In genomic region chrX:48971325-48972213, GRCh38 we compare ENCODE assay signal across 8 cellular contexts. TPM values are rescaled to one million over a fixed set of nuclear protein-coding genes. Genes with fewer than 3 reads are reported as not detected.
DNase-seq lines count a peak whose midpoint lies in the region; ATAC-seq, FAIRE-seq and TF ChIP-seq lines count a peak whose summit lies in the region.

Gene KCND1, minus strand, starts transcription at chrX:48971844. Its CDS starts 1,573 bp downstream, at chrX:48970271.

- ATAC-seq in effector memory CD8-positive, alpha-beta T cell (replicated peaks) = peak; percentile 32
- ATAC-seq in memory B cell (ENCODE audit: low read depth) (peak; percentile 19), GM19463 (IDR thresholded peaks at IDR 0.05; ENCODE audit: unreplicated experiment) (no peak)

- peak; percentile 19 for FAIRE-seq in G401.6 (lab: Jason Lieb, UNC)

- peaks cover 0 to 11% (median 2%) of the 10 kb centered on the region in 4 donors for H3K4me1 ChIP-seq in transverse colon

- TF ChIP-seq CTCF in transverse colon (IDR thresholded peaks at IDR 0.05) = no peak

- no peaks in the 10 kb centered on the region for H3K9me3 ChIP-seq in transverse colon

- 28% methylated on average over 26 of the region's 28 CpGs; no CpG with 5 or more reads in 1 of the 2 donors for WGBS in transverse colon (ENCODE audit: low coverage in 1 of 2), 2 donors

- H3K27ac Mint-ChIP-seq in effector memory CD8-positive, alpha-beta T cell = peak within 1 kb of the TSS in 1 of 2 donors; percentile 85
- peak within 1 kb of the TSS; percentile 51 for H3K27ac Mint-ChIP-seq in memory B cell

- H3K4me3 ChIP-seq in transverse colon = peak within 1 kb of the TSS; percentile 8 to 39 (median 11)

- no peaks in the 10 kb centered on the region for H3K27me3 ChIP-seq in transverse colon

- intact Hi-C loops in transverse colon (cut with DNase I; ENCODE audit: low total_unique reads) = no loop called here

- no peak for TF ChIP-seq EP300 in transverse colon (IDR thresholded peaks at IDR 0.05; ENCODE audit: low read depth)

- no peak for TF ChIP-seq POLR2A in transverse colon (IDR thresholded peaks at IDR 0.05)

- no peaks in the 10 kb centered on the region for H3K36me3 ChIP-seq in transverse colon

- H3K4me1 Mint-ChIP-seq in effector memory CD8-positive, alpha-beta T cell (ENCODE audit: low read depth in 2 of 2) = peaks cover 11 to 19% of the 10 kb centered on the region in 2 donors
- H3K4me1 Mint-ChIP-seq in memory B cell = peaks cover 26% of the 10 kb centered on the region

- in situ Hi-C loops in transverse colon (cut with MboI; ENCODE audit: low pct_ligation_motif_present in 1 of 4, low pct_unique_long_range_greater_than_20kb in 1 of 4, low sequenced_read_pairs in 3 of 4) = no loop called here

- H3K36me3 Mint-ChIP-seq in effector memory CD8-positive, alpha-beta T cell (ENCODE audit: insufficient read depth) = peaks cover 22% of the 10 kb centered on the region
- H3K36me3 Mint-ChIP-seq in memory B cell = peaks cover 11% of the 10 kb centered on the region

- no peaks in the 10 kb centered on the region for H3K9me3 Mint-ChIP-seq in effector memory CD8-positive, alpha-beta T cell
- H3K9me3 Mint-ChIP-seq in memory B cell = no peaks in the 10 kb centered on the region

- H3K27ac ChIP-seq in transverse colon = peak within 1 kb of the TSS; percentile 40 to 66 (median 56)

- no peaks in the 10 kb centered on the region for H3K27me3 Mint-ChIP-seq in effector memory CD8-positive, alpha-beta T cell
- no peaks in the 10 kb centered on the region for H3K27me3 Mint-ChIP-seq in memory B cell

- H3K4me3 Mint-ChIP-seq in effector memory CD8-positive, alpha-beta T cell = peak within 1 kb of the TSS; percentile 53 to 60
- peak within 1 kb of the TSS; percentile 78 for H3K4me3 Mint-ChIP-seq in memory B cell

- DNase-seq in NCI-H69 (lab: John Stamatoyannopoulos, UW) = peak; percentile 66
- DNase-seq in effector memory CD8-positive, alpha-beta T cell = no peak
- DNase-seq in memory B cell (ENCODE audit: low spot score in 2 of 2) = no peak
- DNase-seq in transverse colon = peak; percentile 28
- DNase-seq in germinal center (ENCODE audit: low spot score) = no peak
- DNase-seq in NCI-H1048 (lab: John Stamatoyannopoulos, UW) = no peak

RNA-seq across cellular contexts. Expression of gene KCND1, which starts in this region (rescaled TPM):
- total RNA-seq in transverse colon = under 1 TPM in 2 of 4 donors, not detected in 2; 0.95 to 0.96 TPM

Comparison
In these comparisons a context has a peak if more than half of its experiments do, and no peak if none do; other contexts are left out.
1. Peak in DNase-seq, H3K4me3 ChIP-seq and H3K27ac ChIP-seq in transverse colon; RNA of the gene not detected or under 1 TPM.